Comparison of ENCODE assay signal across 17 cellular contexts in the genomic region with DNA sequence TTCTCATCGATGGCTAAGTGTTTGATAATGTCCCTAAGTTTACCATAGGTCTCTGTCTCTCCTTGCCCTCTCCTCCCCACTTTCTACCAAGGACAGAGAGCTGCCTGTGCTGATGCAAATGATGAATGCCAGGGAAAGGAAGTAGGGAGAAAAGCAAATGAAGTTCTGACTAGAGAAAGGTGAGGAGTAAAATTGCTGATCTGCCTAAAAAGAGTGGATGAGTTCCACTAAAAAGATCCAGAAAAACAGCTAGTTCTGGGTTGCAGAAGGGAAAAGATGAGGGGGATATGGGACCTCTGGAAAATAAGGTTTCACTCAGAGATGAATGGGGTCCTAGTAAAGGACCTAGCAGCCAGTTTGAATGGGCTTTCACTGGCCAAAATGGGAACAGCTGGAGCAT. TPM values are rescaled to one million over a fixed set of nuclear protein-coding genes. Genes with fewer than 3 reads are reported as not detected.
DNase-seq lines count a peak whose midpoint lies in the region; ATAC-seq, FAIRE-seq and TF ChIP-seq lines count a peak whose summit lies in the region.
"Had no signal": no experiment of that assay in that cellular context is flagged by ENCODE, and none has a peak within 500 bp of the region (broad histone marks: within the 10 kb centered on the region; RNA-seq: fewer than 3 reads in every experiment).

No MANE protein-coding gene starts in this region.

- H3K27me3 ChIP-seq in heart left ventricle (no peaks in the 10 kb centered on the region), body of pancreas (no peaks in the 10 kb centered on the region), right atrium auricular region (no peaks in the 10 kb centered on the region)
- H3K27me3 ChIP-seq: BLaER1 treated with 17β-estradiol and CSF1 and Interleukin-3, amounts not matched to agents 10 nM and 100 nM had no signal

- CTCF ChIA-PET in A549 (lab: Yijun Ruan, JAX), result interaction anchor here (0.8 to 14.8 kb wide), 5 partner anchors 9 to 265 kb away, joined by 3 to 286 read pairs (median 4); no protein-coding TSS in a partner anchor
- CTCF ChIA-PET in RWPE1 (lab: Yijun Ruan, JAX), result interaction anchor here (0.6 kb wide), 1 partner anchor 384 kb away, joined by 4 read pairs; no protein-coding TSS in a partner anchor

- H3K9me3 ChIP-seq in heart left ventricle, result no peaks in the 10 kb centered on the region
- no peaks in the 10 kb centered on the region for H3K9me3 ChIP-seq in A549
- H3K9me3 ChIP-seq in body of pancreas, result no peaks in the 10 kb centered on the region
- H3K9me3 ChIP-seq in right atrium auricular region, result no peaks in the 10 kb centered on the region
- H3K9me3 ChIP-seq: BLaER1 treated with 17β-estradiol and CSF1 and Interleukin-3, amounts not matched to agents 10 nM and 100 nM had no signal

- intact Hi-C loops in heart left ventricle (cut with DNase I) (no loop called here), left cardiac atrium (cut with DNase I) (no loop called here), body of pancreas (cut with DNase I) (no loop called here)

- FAIRE-seq in A549 (lab: Jason Lieb, UNC), result peak; percentile 7
- FAIRE-seq: GM12878, H1 had no signal

- TF ChIP-seq POLR2A in heart left ventricle (IDR thresholded peaks at IDR 0.05) (no peak), A549 (IDR thresholded peaks at IDR 0.05; ENCODE audit: low read length) (no peak), body of pancreas (IDR thresholded peaks at IDR 0.05) (no peak)

- ATAC-seq in heart left ventricle (no peak), left cardiac atrium (no peak), A549 (no peak), body of pancreas (no peak)
- ATAC-seq: CD8-positive, alpha-beta T cell; GM12878 had no signal

- no peak for TF ChIP-seq RAD21 in A549 (conservative IDR thresholded peaks at IDR 0.05 in 1 of 2, IDR thresholded peaks at IDR 0.05 in 1 of 2)

- no peak for TF ChIP-seq EP300 in A549 (IDR thresholded peaks at IDR 0.05)

- TF ChIP-seq CTCF in heart left ventricle (IDR thresholded peaks at IDR 0.05), result no peak
- TF ChIP-seq CTCF in A549 (IDR thresholded peaks at IDR 0.05), result no peak
- TF ChIP-seq CTCF in body of pancreas (IDR thresholded peaks at IDR 0.05), result no peak
- no peak for TF ChIP-seq CTCF in right atrium auricular region (IDR thresholded peaks at IDR 0.05)
- TF ChIP-seq CTCF in RWPE1 (conservative IDR thresholded peaks at IDR 0.05; ENCODE audit: low read depth), result no peak

- WGBS in heart left ventricle, 4 donors, result 44 to 65% (median 57%) methylated on average over 1 of the region's 1 CpG
- WGBS in A549 (ENCODE audit: missing lambda C conversion rate), result 43% methylated on average over 1 of the region's 1 CpG
- 19 to 23% methylated on average over 1 of the region's 1 CpG for WGBS in body of pancreas, 2 donors

- DNase-seq in heart left ventricle (no peak), left cardiac atrium (no peak), A549 (ENCODE audit: low read depth in 1 of 2, low spot score in 1 of 2) (no peak), body of pancreas (no peak), right atrium auricular region (ENCODE audit: low spot score) (no peak), RWPE1 (ENCODE audit: low spot score) (no peak), pons (ENCODE audit: low spot score) (no peak), SK-N-DZ (ENCODE audit: low spot score) (no peak)
- DNase-seq: 8988T; Calu3; CD8-positive, alpha-beta T cell; DND-41; EL; H9 had no signal

- H3K27ac ChIP-seq in heart left ventricle, result peak overlapping the region; percentile 10 to 96 (median 92)
- 0 out of 6 replicates have a peak overlapping the region, but pooled peaks of 1 of the 2 experiments have one; percentile 1 for H3K27ac ChIP-seq in A549
- H3K27ac ChIP-seq in body of pancreas, result peak overlapping the region in 3 of 4 donors; percentile 89 to 92 (median 89)
- H3K27ac ChIP-seq in right atrium auricular region, result peak overlapping the region; percentile 91 to 93
- no peak overlapping the region for H3K27ac ChIP-seq in RWPE1
- H3K27ac ChIP-seq: BLaER1 treated with 17β-estradiol and CSF1 and Interleukin-3, amounts not matched to agents 10 nM and 100 nM had no signal

- peaks cover 0 to 27% (median 0%) of the 10 kb centered on the region in 9 donors for H3K36me3 ChIP-seq in heart left ventricle
- no peaks in the 10 kb centered on the region for H3K36me3 ChIP-seq in body of pancreas (replicated peaks in 1 of 2; ENCODE audit: insufficient read depth in 1 of 2, low read depth in 2 of 2)
- H3K36me3 ChIP-seq in right atrium auricular region, result peaks cover 49% of the 10 kb centered on the region
- H3K36me3 ChIP-seq: BLaER1 treated with 17β-estradiol and CSF1 and Interleukin-3, amounts not matched to agents 10 nM and 100 nM had no signal

- H3K4me1 ChIP-seq in heart left ventricle (peaks cover 0 to 85% (median 23%) of the 10 kb centered on the region in 12 donors), A549 (peaks cover 39% of the 10 kb centered on the region), body of pancreas (peaks cover 79% of the 10 kb centered on the region), right atrium auricular region (peaks cover 0 to 37% of the 10 kb centered on the region in 2 donors)

- no peak overlapping the region for H3K4me2 ChIP-seq in A549
- H3K4me2 ChIP-seq: BLaER1 treated with 17β-estradiol and CSF1 and Interleukin-3, amounts not matched to agents 10 nM and 100 nM had no signal

- H3K4me3 ChIP-seq in heart left ventricle (no peak overlapping the region), A549 (no peak overlapping the region), body of pancreas (no peak overlapping the region), right atrium auricular region (no peak overlapping the region)
- H3K4me3 ChIP-seq: BLaER1 treated with 17β-estradiol and CSF1 and Interleukin-3, amounts not matched to agents 10 nM and 100 nM; GM12878 had no signal

- POLR2A ChIA-PET in A549 (lab: Yijun Ruan, JAX), result no interaction called here
- POLR2A ChIA-PET in RWPE1 (lab: Yijun Ruan, JAX; ENCODE audit: low non-redundant PET), result no interaction called here

TF ChIP-seq in A549, 52 proteins besides CTCF, POLR2A, EP300 and RAD21:
- TF ChIP-seq MAFK (IDR thresholded peaks at IDR 0.05; ENCODE audit: partially characterized antibody) (peak; percentile 71), NR3C1 (IDR thresholded peaks at IDR 0.05) (no peak)

RNA-seq across cellular contexts. Expression of a gene that starts 13.8 kb away (rescaled TPM):
- total RNA-seq in heart left ventricle (1,000 to 10,000 TPM in 2 of 9 donors, 100 to 1,000 TPM in 7; 359 to 1,065 (median 670) TPM), left cardiac atrium (100 to 1,000 TPM; 429 to 452 TPM), body of pancreas (10 to 100 TPM; 10.9 to 16.3 TPM), right atrium auricular region (100 to 1,000 TPM; 305 to 491 TPM)
- polyA plus RNA-seq in heart left ventricle (100 to 1,000 TPM; 280 to 506 TPM), A549 (2011; rRNA removed) (1.1 and 1.2 TPM in 2 replicates), A549 (2017; fragmentation: RNase III; extraction: RNeasy Plus Mini Kit Qiagen cat#74134 plus additional on column Dnase treatment) (1.8 to 2.6 TPM (median 2.4 TPM) in 3 replicates)
- polyA plus RNA-seq in A549 (2012; cell fraction: cytosol; rRNA removed), result 0.19 and 0.24 TPM in 2 replicates
- polyA plus RNA-seq in A549 (2012; cell fraction: nucleus; rRNA removed), result 0.06 TPM in 1 of 2 replicates, not detected in the other
- 0.37 TPM in 1 of 2 replicates, not detected in the other for polyA minus RNA-seq in A549 (2011; rRNA and poly(A)+ RNA removed)
- 17.5 and 18.2 TPM in 2 replicates for polyA plus RNA-seq in SK-N-DZ (2014; cell fraction: cytosol; rRNA removed)
- polyA plus RNA-seq in SK-N-DZ (2014; cell fraction: nucleus; rRNA removed), result 9.1 and 9.2 TPM in 2 replicates
- total RNA-seq: GM12878 had no signal
- polyA plus RNA-seq: GM12878 had no signal

Comparison
In these comparisons a context has a peak if more than half of its experiments do, and no peak if none do; other contexts are left out.
1. RNA of a gene that starts 13.8 kb away (total RNA-seq): 359 to 1,065 TPM in heart left ventricle, 305 to 491 TPM in right atrium auricular region and 429 to 452 TPM in left cardiac atrium; 10.9 to 16.3 TPM in body of pancreas; every median in the first group is over 10 times any median in the second.